ENCODE assay signal across 20 cellular contexts in genomic region chr22:44086759-44087158, GRCh38.
A peak's percentile ranks its signal among the peaks of the same experiment; 100 is the strongest.
DNase-seq lines count a peak whose midpoint lies in the region; ATAC-seq and TF ChIP-seq lines count a peak whose summit lies in the region.
"Had no signal": no experiment of that assay in that cellular context is flagged by ENCODE, and none has a peak within 500 bp of the region (broad histone marks: within the 10 kb centered on the region; RNA-seq: fewer than 3 reads in every experiment).

No MANE protein-coding gene starts in this region.

- H3K27me3 ChIP-seq in heart left ventricle (no peaks in the 10 kb centered on the region), lower lobe of right lung (ENCODE audit: low read depth) (no peaks in the 10 kb centered on the region), psoas muscle (ENCODE audit: insufficient read depth in 3 of 3, low read length in 2 of 3) (no peaks in the 10 kb centered on the region)

- no peak overlapping the region for H3K4me3 Mint-ChIP-seq in stimulated activated naive CD8-positive, alpha-beta T cell treated with anti-CD3 and anti-CD28 coated beads, Interleukin-15, amount 100 ng/mL, for 72 hours
- H3K4me3 Mint-ChIP-seq: activated naive CD4-positive, alpha-beta T cell treated with anti-CD3 and anti-CD28 coated beads, Interleukin-2, amount 10 ng/mL, durations not matched to agents 7 days and 5 days; activated T-cell treated with anti-CD3 and anti-CD28 coated beads, Interleukin-2, amount 50 U/mL, for 24 hours; immature natural killer cell had no signal

- no peak overlapping the region for H3K4me3 ChIP-seq in heart left ventricle
- H3K4me3 ChIP-seq in lower lobe of right lung, result no peak overlapping the region
- peak overlapping the region; percentile 23 for H3K4me3 ChIP-seq in psoas muscle
- H3K4me3 ChIP-seq: A549, lung had no signal

- H3K9me3 ChIP-seq in heart left ventricle, result peaks cover 0 to 13% (median 0%) of the 10 kb centered on the region in 12 donors
- peaks cover 5% of the 10 kb centered on the region for H3K9me3 ChIP-seq in lower lobe of right lung
- no peaks in the 10 kb centered on the region for H3K9me3 ChIP-seq in psoas muscle
- H3K9me3 ChIP-seq: A549 had no signal

- intact Hi-C loops in heart left ventricle (cut with DNase I) (loop anchor here in 8 of 10 donors (2.0 to 10.0 kb wide), 7 partner anchors 94 to 540 kb away; no protein-coding TSS in a partner anchor), left cardiac atrium (cut with DNase I) (loop anchor here (2.0 to 10.0 kb wide), 2 partner anchors 94 to 538 kb away; no protein-coding TSS in a partner anchor), lower lobe of right lung (cut with DNase I) (no loop called here), psoas muscle (cut with DNase I) (loop anchor here in 1 of 2 donors (10.0 kb wide), 1 partner anchor 538 kb away; no protein-coding TSS in a partner anchor)

- WGBS in heart left ventricle, 4 donors, result 57 to 70% (median 59%) methylated on average over 7 of the region's 7 CpGs
- 33 to 48% (median 33%) methylated on average over 7 of the region's 7 CpGs for WGBS in psoas muscle, 3 donors

- no peaks in the 10 kb centered on the region for H3K9me3 Mint-ChIP-seq in stimulated activated naive CD8-positive, alpha-beta T cell treated with anti-CD3 and anti-CD28 coated beads, Interleukin-15, amount 100 ng/mL, for 72 hours
- H3K9me3 Mint-ChIP-seq: activated naive CD4-positive, alpha-beta T cell treated with anti-CD3 and anti-CD28 coated beads, Interleukin-2, amount 10 ng/mL, durations not matched to agents 7 days and 5 days; activated T-cell treated with anti-CD3 and anti-CD28 coated beads, Interleukin-2, amount 50 U/mL, for 24 hours; immature natural killer cell had no signal

- peak overlapping the region in 8 of 12 donors; percentile 13 to 69 (median 34) for H3K27ac ChIP-seq in heart left ventricle
- peak overlapping the region; percentile 1 for H3K27ac ChIP-seq in lower lobe of right lung
- H3K27ac ChIP-seq in psoas muscle, result peak overlapping the region; percentile 94
- H3K27ac ChIP-seq: A549, C4-2B had no signal

- no peak for DNase-seq in heart left ventricle
- no peak for DNase-seq in left cardiac atrium
- no peak for DNase-seq in lower lobe of right lung
- no peak for DNase-seq in psoas muscle
- no peak for DNase-seq in stimulated activated naive CD8-positive, alpha-beta T cell treated with anti-CD3 and anti-CD28 coated beads, Interleukin-15, amount 100 ng/mL, for 72 hours
- DNase-seq in MV-4-11 (lab: John Stamatoyannopoulos, UW), result no peak
- no peak for DNase-seq in SW 1271 (lab: John Stamatoyannopoulos, UW)
- DNase-seq in DMS153 treated with DMSO at 0.1 percent for 48 hours (lab: John Stamatoyannopoulos, UW; ENCODE audit: unreplicated experiment), result no peak
- DNase-seq: activated naive CD4-positive, alpha-beta T cell treated with anti-CD3 and anti-CD28 coated beads, Interleukin-2, amount 10 ng/mL, durations not matched to agents 7 days and 5 days; activated T-cell treated with anti-CD3 and anti-CD28 coated beads, Interleukin-2, amount 50 U/mL, for 24 hours; immature natural killer cell; naive B cell; NCI-H1092; posterior cingulate gyrus; stimulated activated CD4-positive, alpha-beta T cell treated with anti-CD3 and anti-CD28 coated beads, Interleukin-4, amount 100 ng/mL, for 1 hour; stimulated activated naive CD8-positive, alpha-beta T cell treated with anti-CD3 and anti-CD28 coated beads, Interleukin-15, Interleukin-2, amounts not matched to agents 100 U/mL and 50 U/mL, for 24 hours had no signal

- TF ChIP-seq POLR2A in heart left ventricle (IDR thresholded peaks at IDR 0.05), result no peak

- no peak overlapping the region for H3K27ac Mint-ChIP-seq in stimulated activated naive CD8-positive, alpha-beta T cell treated with anti-CD3 and anti-CD28 coated beads, Interleukin-15, amount 100 ng/mL, for 72 hours
- H3K27ac Mint-ChIP-seq: activated naive CD4-positive, alpha-beta T cell treated with anti-CD3 and anti-CD28 coated beads, Interleukin-2, amount 10 ng/mL, durations not matched to agents 7 days and 5 days; activated T-cell treated with anti-CD3 and anti-CD28 coated beads, Interleukin-2, amount 50 U/mL, for 24 hours; immature natural killer cell had no signal

- TF ChIP-seq CTCF in heart left ventricle (IDR thresholded peaks at IDR 0.05) (no peak), lower lobe of right lung (IDR thresholded peaks at IDR 0.05) (no peak), psoas muscle (IDR thresholded peaks at IDR 0.05) (no peak)

- ATAC-seq in heart left ventricle (no peak), left cardiac atrium (no peak), lower lobe of right lung (no peak), psoas muscle (no peak)
- no peak for ATAC-seq in stimulated activated naive CD8-positive, alpha-beta T cell treated with anti-CD3 and anti-CD28 coated beads, Interleukin-15, amount 100 ng/mL, for 72 hours
- ATAC-seq: A549; activated CD4-positive, CD25-positive, alpha-beta regulatory T cell treated with anti-CD3 and anti-CD28 coated beads, Interleukin-2, amount 50 U/mL, for 24 hours; stimulated activated naive CD8-positive, alpha-beta T cell treated with anti-CD3 and anti-CD28 coated beads, Interleukin-15, Interleukin-2, amounts not matched to agents 100 U/mL and 50 U/mL, for 24 hours had no signal

- peaks cover 14% of the 10 kb centered on the region for H3K4me1 Mint-ChIP-seq in stimulated activated naive CD8-positive, alpha-beta T cell treated with anti-CD3 and anti-CD28 coated beads, Interleukin-15, amount 100 ng/mL, for 72 hours
- H3K4me1 Mint-ChIP-seq: immature natural killer cell had no signal

- H3K4me1 ChIP-seq in heart left ventricle (peaks cover 0 to 52% (median 11%) of the 10 kb centered on the region in 12 donors), lower lobe of right lung (peaks cover 21% of the 10 kb centered on the region), psoas muscle (peaks cover 46% of the 10 kb centered on the region)

- no peaks in the 10 kb centered on the region for H3K27me3 Mint-ChIP-seq in stimulated activated naive CD8-positive, alpha-beta T cell treated with anti-CD3 and anti-CD28 coated beads, Interleukin-15, amount 100 ng/mL, for 72 hours
- H3K27me3 Mint-ChIP-seq: activated naive CD4-positive, alpha-beta T cell treated with anti-CD3 and anti-CD28 coated beads, Interleukin-2, amount 10 ng/mL, durations not matched to agents 7 days and 5 days; activated T-cell treated with anti-CD3 and anti-CD28 coated beads, Interleukin-2, amount 50 U/mL, for 24 hours; naive B cell had no signal

- H3K36me3 ChIP-seq in heart left ventricle (peaks cover 0 to 16% (median 6%) of the 10 kb centered on the region in 9 donors), lower lobe of right lung (peaks cover 8% of the 10 kb centered on the region), psoas muscle (ENCODE audit: insufficient read depth in 1 of 2, low read depth in 1 of 2) (peaks cover 0 to 8% of the 10 kb centered on the region in 2 donors)

Comparison
In these comparisons a context has a peak if more than half of its experiments do, and no peak if none do; other contexts are left out.
1. H3K27ac ChIP-seq: peak in every context shown above with its lines; median percentile 94 in psoas muscle; 34 in heart left ventricle; 1 in lower lobe of right lung.